28 cellular contexts compared by ENCODE assay signal in genomic region chr4:76800902-76801301, GRCh38.
A peak's percentile ranks its signal among the peaks of the same experiment; 100 is the strongest.
DNase-seq lines count a peak whose midpoint lies in the region; ATAC-seq, FAIRE-seq and TF ChIP-seq lines count a peak whose summit lies in the region.
"Had no signal": no experiment of that assay in that cellular context is flagged by ENCODE, and none has a peak within 500 bp of the region (broad histone marks: within the 10 kb centered on the region; RNA-seq: fewer than 3 reads in every experiment).

No MANE protein-coding gene starts in this region.

- WGBS in GM12878 (ENCODE audit: insufficient coverage, insufficient replicate concordance, low lambda C conversion rate, missing lambda C conversion rate), result 5% methylated on average over 6 of the region's 6 CpGs

- H4K20me1 ChIP-seq in GM12878 (ENCODE audit: control insufficient read depth, insufficient read depth), result no peaks in the 10 kb centered on the region

- H3K79me2 ChIP-seq in GM12878 (ENCODE audit: control insufficient read depth, insufficient read depth, low read length), result no peaks in the 10 kb centered on the region
- H3K79me2 ChIP-seq: hepatocyte, parathyroid adenoma had no signal

- RAD21 ChIA-PET in GM12878 (lab: Charles Lee; ENCODE audit: unreplicated experiment), result no interaction called here

- H3K9ac ChIP-seq in GM12878 (ENCODE audit: control insufficient read depth, insufficient read depth, low read length), result no peak overlapping the region
- H3K9ac ChIP-seq: KMS-11, neural progenitor cell, parathyroid adenoma had no signal

- no peaks in the 10 kb centered on the region for H3K4me1 Mint-ChIP-seq in T-cell

- no peak overlapping the region for H3K27ac ChIP-seq in GM12878 (ENCODE audit: control insufficient read depth, insufficient read depth)
- H3K27ac ChIP-seq: gastrocnemius medialis, KMS-11, neural progenitor cell, parathyroid adenoma had no signal

- no peak for TF ChIP-seq EP300 in GM12878 (IDR thresholded peaks at IDR 0.05; ENCODE audit: borderline replicate concordance in 1 of 2, control insufficient read depth in 1 of 2, low read depth in 2 of 2, low read length in 2 of 2)

- TF ChIP-seq RAD21 in GM12878 (IDR thresholded peaks at IDR 0.05; ENCODE audit: insufficient read depth, low read depth, low read length), result no peak

- H3K4me3 Mint-ChIP-seq in T-cell, result no peak overlapping the region
- H3K4me3 Mint-ChIP-seq: activated CD8-positive, alpha-beta T cell treated with anti-CD3 and anti-CD28 coated beads, Interleukin-2, amount 10 ng/mL, durations not matched to agents 7 days and 5 days; neural progenitor cell; T-helper 1 cell treated with Interleukin-12 subunit alpha and Interleukin-12 subunit beta and Interleukin-4 antibody, amounts not matched to agents 30 μg/mL and 1 μg/mL, for 36 hours had no signal

- TF ChIP-seq CTCF in GM12865 (IDR thresholded peaks at IDR 0.05; ENCODE audit: insufficient read depth, low read depth, low read length, missing control alignments) (no peak), GM12878 (IDR thresholded peaks at IDR 0.05 in 2 of 3, conservative IDR thresholded peaks at IDR 0.05 in 1 of 3; ENCODE audit: control insufficient read depth in 2 of 3, extremely low read depth in 1 of 3, insufficient read depth in 1 of 3, low read depth in 3 of 3, low read length in 3 of 3) (no peak)

- no peak overlapping the region for H3K4me2 ChIP-seq in GM12878 (ENCODE audit: control insufficient read depth, insufficient read depth)
- H3K4me2 ChIP-seq: KMS-11 had no signal

- POLR2A ChIA-PET in GM12878 (lab: Charles Lee), result no interaction called here
- POLR2A ChIA-PET in T-cell (lab: Charles Lee), result no interaction called here

- FAIRE-seq in GM12878 (lab: Jason Lieb, UNC) (peak; percentile 31), urothelium cell line (lab: Jason Lieb, UNC) (no peak)

- no peak overlapping the region; the same call in 1 of the 2 replicates for H2AFZ ChIP-seq in GM12878 (ENCODE audit: control insufficient read depth, low read depth, low read length)
- H2AFZ ChIP-seq: parathyroid adenoma had no signal

- no peaks in the 10 kb centered on the region for H3K9me3 Mint-ChIP-seq in T-cell
- H3K9me3 Mint-ChIP-seq: T-helper 1 cell treated with Interleukin-12 subunit alpha and Interleukin-12 subunit beta and Interleukin-4 antibody, amounts not matched to agents 30 μg/mL and 1 μg/mL, for 36 hours had no signal

- no peaks in the 10 kb centered on the region for H3K36me3 Mint-ChIP-seq in T-cell
- H3K36me3 Mint-ChIP-seq: neural progenitor cell had no signal

- H3K9me3 ChIP-seq in GM12878 (replicated peaks; ENCODE audit: control insufficient read depth, insufficient read depth, low read length), result peaks cover 6% of the 10 kb centered on the region; the same call in 1 of the 3 replicates
- H3K9me3 ChIP-seq: BE2C, gastrocnemius medialis, spleen, upper lobe of left lung had no signal

- ATAC-seq in GM19025 (IDR thresholded peaks at IDR 0.05; ENCODE audit: low read depth, unreplicated experiment) (peak; percentile 83), HG02885 (IDR thresholded peaks at IDR 0.05; ENCODE audit: poor library complexity, unreplicated experiment) (peak; percentile 77), GM12878 (peak; percentile 76), T-cell (replicated peaks in 1 of 4) (no peak)
- ATAC-seq: activated CD8-positive, alpha-beta T cell treated with anti-CD3 and anti-CD28 coated beads, Interleukin-2, amount 10 ng/mL, durations not matched to agents 7 days and 5 days; gastrocnemius medialis; HCT116 had no signal

- CTCF ChIA-PET in GM12878 (lab: Yijun Ruan, JAX) (no interaction called here), T-cell (lab: Charles Lee) (no interaction called here)

- no peak overlapping the region for H3K27ac Mint-ChIP-seq in T-cell
- H3K27ac Mint-ChIP-seq: activated CD8-positive, alpha-beta T cell treated with anti-CD3 and anti-CD28 coated beads, Interleukin-2, amount 10 ng/mL, durations not matched to agents 7 days and 5 days; T-helper 1 cell treated with Interleukin-12 subunit alpha and Interleukin-12 subunit beta and Interleukin-4 antibody, amounts not matched to agents 30 μg/mL and 1 μg/mL, for 36 hours had no signal

- peaks cover 4 to 19% of the 10 kb centered on the region in 2 donors for H3K27me3 Mint-ChIP-seq in T-cell

- SMC1A ChIA-PET in GM12878 (lab: Charles Lee; ENCODE audit: uncharacterized antibody, unreplicated experiment), result no interaction called here

- no TSS peak for BruUV-seq in GM12878 (replicated peaks; lab: Mats Ljungman, UMichigan)

- DNase-seq in GM12865 (ENCODE audit: low read depth) (peak; percentile 76), GM12878 (ENCODE audit: low read depth, low spot score) (peak; percentile 16), T-cell (no peak), SKM-1 treated with dmso at 0.1 percent for 144 hours (lab: John Stamatoyannopoulos, UW; ENCODE audit: unreplicated experiment) (no peak), glomerular visceral epithelial cell (ENCODE audit: extremely low spot score) (no peak), urothelium cell line (ENCODE audit: low spot score) (no peak)
- DNase-seq: activated CD8-positive, alpha-beta T cell treated with anti-CD3 and anti-CD28 coated beads, Interleukin-2, amount 10 ng/mL, durations not matched to agents 7 days and 5 days; activated T-cell treated with anti-CD3 and anti-CD28 coated beads for 4 hours; BE2C; cerebellar nuclear complex; DMS153; gastrocnemius medialis; MM.1S; NCI-H1436; NCI-H82; RPMI8226; stimulated activated CD4-positive, alpha-beta T cell treated with anti-CD3 and anti-CD28 coated beads, Interleukin-4, amount 100 ng/mL, for 1 hour; upper lobe of left lung had no signal

- in situ Hi-C loops in GM12878 (cut with MboI), result no loop called here

- H3K27me3 ChIP-seq in GM12878 (replicated peaks in 1 of 2; ENCODE audit: control insufficient read depth in 2 of 2, insufficient read depth in 2 of 2, low read length in 1 of 2), result no peaks in the 10 kb centered on the region
- H3K27me3 ChIP-seq: BE2C, gastrocnemius medialis, hepatocyte, upper lobe of left lung had no signal

- no peaks in the 10 kb centered on the region for H3K36me3 ChIP-seq in GM12878 (ENCODE audit: control insufficient read depth in 2 of 2, insufficient read depth in 2 of 2, low read length in 1 of 2)
- H3K36me3 ChIP-seq: BE2C, gastrocnemius medialis, neural progenitor cell, spleen, upper lobe of left lung had no signal

- no peak for TF ChIP-seq POLR2A in GM12878 (IDR thresholded peaks at IDR 0.05; ENCODE audit: low read depth, low read length)

- intact Hi-C loops in GM12878 (cut with micrococcal nuclease; ENCODE audit: unreplicated experiment), result no loop called here

- H3K4me3 ChIP-seq in GM12865 (ENCODE audit: low read depth, low read length) (no peak overlapping the region), GM12878 (no peak overlapping the region)
- H3K4me3 ChIP-seq: gastrocnemius medialis, hepatocyte, lung, spleen had no signal

- H3K4me1 ChIP-seq in GM12878 (ENCODE audit: control insufficient read depth, insufficient read depth, low read length), result no peaks in the 10 kb centered on the region
- H3K4me1 ChIP-seq: gastrocnemius medialis, parathyroid adenoma had no signal

TF ChIP-seq in GM12878, 131 proteins besides CTCF, POLR2A, EP300 and RAD21 (continues in another document):
- TF ChIP-seq BCL11A (IDR thresholded peaks at IDR 0.05; ENCODE audit: low read depth, low read length) (no peak), MEF2A (IDR thresholded peaks at IDR 0.05; ENCODE audit: insufficient read depth, low read depth, low read length) (0 out of 2 replicates have a peak, but pooled peaks have one; percentile 16), ATF2 (IDR thresholded peaks at IDR 0.05; ENCODE audit: low read length) (peak; percentile 46; the same call in 1 of the 2 replicates), SMAD1 (IDR thresholded peaks at IDR 0.05; ENCODE audit: low read depth, partially characterized antibody) (no peak), RUNX3 (IDR thresholded peaks at IDR 0.05; ENCODE audit: low read length) (peak; percentile 36), IRF4 (IDR thresholded peaks at IDR 0.05; ENCODE audit: low read depth, low read length) (peak; percentile 36; the same call in 1 of the 2 replicates), PBX3 (IDR thresholded peaks at IDR 0.05; ENCODE audit: insufficient replicate concordance, low read depth, low read length) (no peak), SPI1 (IDR thresholded peaks at IDR 0.05; ENCODE audit: borderline replicate concordance, insufficient read depth, low read depth, low read length) (no peak), SIN3A (IDR thresholded peaks at IDR 0.05; ENCODE audit: low read depth, low read length) (no peak), NFIC (IDR thresholded peaks at IDR 0.05; ENCODE audit: low read depth, low read length) (peak; percentile 61), EZH2 (IDR thresholded peaks at IDR 0.05; ENCODE audit: borderline replicate concordance, control insufficient read depth, low read depth, low read length) (no peak)
- TF ChIP-seq, protein P1, sequence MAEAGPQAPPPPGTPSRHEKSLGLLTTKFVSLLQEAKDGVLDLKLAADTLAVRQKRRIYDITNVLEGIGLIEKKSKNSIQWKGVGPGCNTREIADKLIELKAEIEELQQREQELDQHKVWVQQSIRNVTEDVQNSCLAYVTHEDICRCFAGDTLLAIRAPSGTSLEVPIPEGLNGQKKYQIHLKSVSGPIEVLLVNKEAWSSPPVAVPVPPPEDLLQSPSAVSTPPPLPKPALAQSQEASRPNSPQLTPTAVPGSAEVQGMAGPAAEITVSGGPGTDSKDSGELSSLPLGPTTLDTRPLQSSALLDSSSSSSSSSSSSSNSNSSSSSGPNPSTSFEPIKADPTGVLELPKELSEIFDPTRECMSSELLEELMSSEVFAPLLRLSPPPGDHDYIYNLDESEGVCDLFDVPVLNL (IDR thresholded peaks at IDR 0.05; ENCODE audit: low read depth, low read length), result no peak

Comparison
In these comparisons a context has a peak if more than half of its experiments do, and no peak if none do; other contexts are left out.
1. DNase-seq: peak in GM12865 (single experiment) and GM12878 (single experiment); none in T-cell (0 of 34), SKM-1 treated with dmso at 0.1 percent for 144 hours (single experiment), glomerular visceral epithelial cell (single experiment) and urothelium cell line (single experiment).
2. ATAC-seq: peak in GM19025 (single experiment), HG02885 (single experiment) and GM12878 (single experiment); none in T-cell (0 of 4).